In the genomic region with DNA sequence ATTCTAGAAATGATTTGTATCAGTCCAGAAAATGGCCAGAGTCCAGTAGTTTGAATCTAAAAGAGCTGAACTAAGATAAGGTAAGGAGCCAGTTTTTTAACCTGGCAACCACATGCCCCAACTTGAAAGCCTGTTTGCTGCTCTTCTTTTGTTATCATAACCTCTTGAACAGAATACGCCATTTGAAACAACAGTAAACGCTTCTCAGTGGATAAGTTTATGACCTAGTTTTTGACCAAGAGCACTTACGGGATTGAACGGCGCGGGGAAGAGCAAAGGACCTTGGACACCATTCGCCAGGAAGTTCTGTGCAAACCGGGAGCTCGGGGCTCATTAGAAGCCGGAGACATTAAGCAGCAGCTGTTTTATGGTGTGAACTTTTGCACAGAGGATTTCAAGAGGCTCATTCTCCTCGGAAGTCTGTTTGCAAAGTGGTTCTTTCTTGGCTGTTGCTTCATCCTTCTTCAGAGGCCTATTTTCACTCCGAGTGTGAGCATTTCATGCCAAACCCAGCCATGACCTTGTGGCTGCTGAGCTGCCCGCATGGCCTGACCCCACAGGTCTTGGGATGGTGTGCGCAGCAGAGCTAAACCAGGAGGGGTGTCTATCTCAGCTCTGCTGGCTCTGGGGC, we compare ENCODE assay signal across 10 cellular contexts.
DNase-seq lines count a peak whose midpoint lies in the region; ATAC-seq and TF ChIP-seq lines count a peak whose summit lies in the region.
"Had no signal": no experiment of that assay in that cellular context is flagged by ENCODE, and none has a peak within 500 bp of the region (broad histone marks: within the 10 kb centered on the region; RNA-seq: fewer than 3 reads in every experiment).

No MANE protein-coding gene starts in this region.

- H3K4me1 ChIP-seq in mesodermal cell (ENCODE audit: control insufficient read depth, insufficient read depth, low read length, poor library complexity, severe bottlenecking) (peaks cover 22% of the 10 kb centered on the region), urinary bladder (ENCODE audit: insufficient read depth) (peaks cover 2% of the 10 kb centered on the region)

- H3K27ac ChIP-seq in mesodermal cell (ENCODE audit: low read depth, low read length, severe bottlenecking) (peak overlapping the region; percentile 50), urinary bladder (ENCODE audit: low read depth) (peak overlapping the region; percentile 14)

- no peaks in the 10 kb centered on the region for H3K9me3 Mint-ChIP-seq in chondrocyte (ENCODE audit: low read depth)

- H3K36me3 ChIP-seq in mesodermal cell (ENCODE audit: control insufficient read depth, insufficient read depth, low read length) (no peaks in the 10 kb centered on the region), urinary bladder (ENCODE audit: insufficient read depth) (no peaks in the 10 kb centered on the region)

- peak overlapping the region; percentile 43 for H3K27ac Mint-ChIP-seq in chondrocyte (ENCODE audit: unreplicated experiment)

- DNase-seq in NCI-H1092 treated with DMSO at 0.1 percent for 48 hours (lab: John Stamatoyannopoulos, UW) (peak; percentile 11), NCI-H1092 (lab: John Stamatoyannopoulos, UW) (no peak), chondrocyte (ENCODE audit: low spot score) (no peak), left lobe of liver (ENCODE audit: low spot score) (no peak)
- DNase-seq: 8988T, NCI-H1417 treated with DMSO at 0.1 percent for 48 hours had no signal

- H3K4me3 ChIP-seq in mesodermal cell (ENCODE audit: extremely low read depth, insufficient read depth, low read length, poor library complexity, severe bottlenecking) = no peak overlapping the region
- no peak overlapping the region for H3K4me3 ChIP-seq in urinary bladder (ENCODE audit: low read depth, low read length)

- ATAC-seq in GM21515 (IDR thresholded peaks at IDR 0.05; ENCODE audit: unreplicated experiment) (no peak), GM21447 (IDR thresholded peaks at IDR 0.05; ENCODE audit: unreplicated experiment) (no peak), left lobe of liver (no peak)

- H3K27me3 Mint-ChIP-seq in chondrocyte (ENCODE audit: low read depth) = no peaks in the 10 kb centered on the region

- peaks cover 22% of the 10 kb centered on the region for H3K4me1 Mint-ChIP-seq in chondrocyte (ENCODE audit: low read depth)

- H3K9me3 ChIP-seq in mesodermal cell (ENCODE audit: control insufficient read depth, low read length) = no peaks in the 10 kb centered on the region

- no peak for TF ChIP-seq CTCF in chondrocyte (IDR thresholded peaks at IDR 0.05)

- no peak overlapping the region for H3K4me3 Mint-ChIP-seq in chondrocyte (ENCODE audit: unreplicated experiment)

- H3K36me3 Mint-ChIP-seq in chondrocyte (ENCODE audit: low read depth) = no peaks in the 10 kb centered on the region

- WGBS in mesodermal cell (ENCODE audit: insufficient coverage in 2 of 2), 2 experiments = 88 to 99% methylated on average over 13 to 14 of the region's 14 CpGs
- WGBS in urinary bladder = 36% methylated on average over 14 of the region's 14 CpGs
